25 cellular contexts compared by ENCODE assay signal in genomic region chr14:94761999-94762377, GRCh38. TPM values are rescaled to one million over a fixed set of nuclear protein-coding genes. Genes with fewer than 3 reads are reported as not detected.
DNase-seq lines count a peak whose midpoint lies in the region; ATAC-seq and TF ChIP-seq lines count a peak whose summit lies in the region.
"Had no signal": no experiment of that assay in that cellular context is flagged by ENCODE, and none has a peak within 500 bp of the region (broad histone marks: within the 10 kb centered on the region; RNA-seq: fewer than 3 reads in every experiment).

No MANE protein-coding gene starts in this region.

- no peaks in the 10 kb centered on the region for H3K36me3 ChIP-seq in RWPE2 (ENCODE audit: low read depth)
- peaks cover 0 to 13% of the 10 kb centered on the region in 2 experiments for H3K36me3 ChIP-seq in mesenchymal stem cell (ENCODE audit: control insufficient read depth in 1 of 2, insufficient read depth in 2 of 2, low read depth in 1 of 2, low read length in 2 of 2)
- no peaks in the 10 kb centered on the region for H3K36me3 ChIP-seq in gastrocnemius medialis

- no peak overlapping the region for H2BK12ac ChIP-seq in mesenchymal stem cell (ENCODE audit: low read length in 2 of 2)

- H4K8ac ChIP-seq in mesenchymal stem cell (ENCODE audit: low read length), result no peak overlapping the region

- DNase-seq in ELF-1 (ENCODE audit: low read depth, low spot score) (peak; percentile 32), RWPE2 (ENCODE audit: low spot score) (no peak), mesenchymal stem cell (no peak), gastrocnemius medialis (no peak), SKM-1 treated with dmso at 0.1 percent for 144 hours (lab: John Stamatoyannopoulos, UW; ENCODE audit: unreplicated experiment) (no peak)
- no peak for DNase-seq in stimulated activated effector memory CD8-positive, alpha-beta T cell treated with anti-CD3 and anti-CD28 coated beads, Interleukin-12 subunit alpha, Interleukin-12 subunit beta, amount 100 ng/mL, for 72 hours (ENCODE audit: low spot score in 2 of 2)
- DNase-seq: AML-193; C1 segment of cervical spinal cord; CD4-positive, alpha-beta memory T cell; COR-L47; DMS53; GDM1; Kasumi-1; MV-4-11; NCI-H1105; NCI-H1436 treated with DMSO at 0.1 percent for 48 hours; NCI-H187 treated with DMSO at 0.1 percent for 48 hours; NCI-H446 treated with DMSO at 0.1 percent for 48 hours; NCI-H69; RPMI8226; SHP77 had no signal

- 89% methylated on average over 9 of the region's 9 CpGs for WGBS in mesenchymal stem cell

- H3K4ac ChIP-seq in mesenchymal stem cell (ENCODE audit: low read depth in 1 of 2, low read length in 2 of 2), result no peak overlapping the region

- H3K23ac ChIP-seq in mesenchymal stem cell (ENCODE audit: low read length in 2 of 2), result no peak overlapping the region

- no peak overlapping the region for H2AFZ ChIP-seq in mesenchymal stem cell (ENCODE audit: low read depth, low read length)

- no peak overlapping the region for H3K14ac ChIP-seq in mesenchymal stem cell (ENCODE audit: low read length in 2 of 2)

- H3K9me3 ChIP-seq in RWPE2 (ENCODE audit: severe bottlenecking), result no peaks in the 10 kb centered on the region
- no peaks in the 10 kb centered on the region for H3K9me3 ChIP-seq in mesenchymal stem cell (ENCODE audit: control insufficient read depth, low read length)
- no peaks in the 10 kb centered on the region for H3K9me3 ChIP-seq in gastrocnemius medialis
- H3K9me3 ChIP-seq: A549 had no signal

- no peak for TF ChIP-seq CTCF in RWPE2 (IDR thresholded peaks at IDR 0.05; ENCODE audit: poor library complexity, severe bottlenecking)
- no peak for TF ChIP-seq CTCF in gastrocnemius medialis (IDR thresholded peaks at IDR 0.05 in 4 of 5, conservative IDR thresholded peaks at IDR 0.05 in 1 of 5)

- H3K9me3 Mint-ChIP-seq in stimulated activated effector memory CD8-positive, alpha-beta T cell treated with anti-CD3 and anti-CD28 coated beads, Interleukin-12 subunit alpha, Interleukin-12 subunit beta, amount 100 ng/mL, for 72 hours, result no peaks in the 10 kb centered on the region

- no peak for TF ChIP-seq POLR2A in gastrocnemius medialis (IDR thresholded peaks at IDR 0.05)

- intact Hi-C loops in gastrocnemius medialis (cut with DNase I; ENCODE audit: low total_unique reads), result no loop called here

- H3K4me3 ChIP-seq in RWPE2 (ENCODE audit: severe bottlenecking) (no peak overlapping the region), mesenchymal stem cell (ENCODE audit: insufficient read depth in 1 of 2, low read depth in 1 of 2, low read length in 2 of 2) (no peak overlapping the region), gastrocnemius medialis (no peak overlapping the region)
- H3K4me3 ChIP-seq: A549, K562 had no signal

- in situ Hi-C loops in gastrocnemius medialis (cut with MboI; ENCODE audit: low sequenced_read_pairs in 4 of 4), result no loop called here

- no peak overlapping the region for H3K18ac ChIP-seq in mesenchymal stem cell (ENCODE audit: low read depth in 1 of 2, low read length in 2 of 2)

- H3K36me3 Mint-ChIP-seq in stimulated activated effector memory CD8-positive, alpha-beta T cell treated with anti-CD3 and anti-CD28 coated beads, Interleukin-12 subunit alpha, Interleukin-12 subunit beta, amount 100 ng/mL, for 72 hours, result no peaks in the 10 kb centered on the region
- H3K36me3 Mint-ChIP-seq: CD4-positive, alpha-beta memory T cell had no signal

- no peaks in the 10 kb centered on the region for H3K79me1 ChIP-seq in mesenchymal stem cell (replicated peaks; ENCODE audit: low read length, poor library complexity, severe bottlenecking)

- ATAC-seq in RWPE2 (ENCODE audit: low read depth) (peak; percentile 69), gastrocnemius medialis (peak; percentile 9 to 13), GM19455 (IDR thresholded peaks at IDR 0.05; ENCODE audit: unreplicated experiment) (no peak)
- no peak for ATAC-seq in stimulated activated effector memory CD8-positive, alpha-beta T cell treated with anti-CD3 and anti-CD28 coated beads, Interleukin-12 subunit alpha, Interleukin-12 subunit beta, amount 100 ng/mL, for 72 hours
- ATAC-seq: A549, K562 had no signal

- no peak overlapping the region for H2AK5ac ChIP-seq in mesenchymal stem cell (ENCODE audit: low read length, severe bottlenecking)

- H3K9ac ChIP-seq in mesenchymal stem cell (ENCODE audit: low read length), result peak overlapping the region; percentile 18

- no peak overlapping the region for H3K27ac ChIP-seq in RWPE2 (ENCODE audit: poor library complexity, severe bottlenecking)
- no peak overlapping the region for H3K27ac ChIP-seq in mesenchymal stem cell (ENCODE audit: low read length, poor library complexity, severe bottlenecking)
- H3K27ac ChIP-seq in gastrocnemius medialis, result peak overlapping the region; percentile 44 to 70 (median 66)
- H3K27ac ChIP-seq: A549 had no signal

- H3K27ac Mint-ChIP-seq in stimulated activated effector memory CD8-positive, alpha-beta T cell treated with anti-CD3 and anti-CD28 coated beads, Interleukin-12 subunit alpha, Interleukin-12 subunit beta, amount 100 ng/mL, for 72 hours, result no peak overlapping the region
- H3K27ac Mint-ChIP-seq: CD4-positive, alpha-beta memory T cell had no signal

- no peak overlapping the region for H3K4me3 Mint-ChIP-seq in stimulated activated effector memory CD8-positive, alpha-beta T cell treated with anti-CD3 and anti-CD28 coated beads, Interleukin-12 subunit alpha, Interleukin-12 subunit beta, amount 100 ng/mL, for 72 hours
- H3K4me3 Mint-ChIP-seq: CD4-positive, alpha-beta memory T cell had no signal

- H2BK5ac ChIP-seq in mesenchymal stem cell (ENCODE audit: low read depth, low read length, poor library complexity, severe bottlenecking), result no peak overlapping the region

- no peak overlapping the region for H3K4me2 ChIP-seq in mesenchymal stem cell (ENCODE audit: low read length, poor library complexity, severe bottlenecking)
- H3K4me2 ChIP-seq: A549 had no signal

- no peak overlapping the region for H2BK120ac ChIP-seq in mesenchymal stem cell (ENCODE audit: low read depth, low read length)

- no peak overlapping the region for H2BK15ac ChIP-seq in mesenchymal stem cell (ENCODE audit: low read depth, poor library complexity, severe bottlenecking)

- no peaks in the 10 kb centered on the region for H3K4me1 Mint-ChIP-seq in stimulated activated effector memory CD8-positive, alpha-beta T cell treated with anti-CD3 and anti-CD28 coated beads, Interleukin-12 subunit alpha, Interleukin-12 subunit beta, amount 100 ng/mL, for 72 hours

- no peaks in the 10 kb centered on the region for H3K4me1 ChIP-seq in RWPE2 (ENCODE audit: insufficient read depth, poor library complexity, severe bottlenecking)
- H3K4me1 ChIP-seq in mesenchymal stem cell (ENCODE audit: control insufficient read depth, insufficient read depth, low read depth, low read length), result no peaks in the 10 kb centered on the region
- peaks cover 0 to 11% of the 10 kb centered on the region in 2 donors for H3K4me1 ChIP-seq in gastrocnemius medialis
- H3K4me1 ChIP-seq: A549 had no signal

- H4K91ac ChIP-seq in mesenchymal stem cell (ENCODE audit: low read length), result no peak overlapping the region

- H3K27me3 ChIP-seq in RWPE2 (ENCODE audit: insufficient read depth, poor library complexity, severe bottlenecking) (peaks cover 40% of the 10 kb centered on the region), mesenchymal stem cell (ENCODE audit: control insufficient read depth in 1 of 2, insufficient read depth in 1 of 2, low read length in 2 of 2) (peaks cover 7 to 63% of the 10 kb centered on the region in 2 experiments), gastrocnemius medialis (peaks cover 13 to 28% (median 18%) of the 10 kb centered on the region in 3 donors)

RNA-seq across cellular contexts. Expression of gene GSC, which starts 7.9 kb away (rescaled TPM):
- not detected for polyA plus RNA-seq in mesenchymal stem cell (2013, experiment 1 of 2)
- polyA plus RNA-seq in mesenchymal stem cell (2013, experiment 2 of 2), result not detected
- total RNA-seq in gastrocnemius medialis, result 1 to 10 TPM; 1.1 to 6.9 (median 3.2) TPM
- total RNA-seq: K562, SK-MEL-5 had no signal
- polyA plus RNA-seq: CD4-positive, alpha-beta memory T cell; K562 had no signal

Comparison
In these comparisons a context has a peak if more than half of its experiments do, and no peak if none do; other contexts are left out.
1. ATAC-seq: peak in RWPE2 (single experiment) and gastrocnemius medialis (2 of 2); none in GM19455 (single experiment) and stimulated activated effector memory CD8-positive, alpha-beta T cell treated with anti-CD3 and anti-CD28 coated beads, Interleukin-12 subunit alpha, Interleukin-12 subunit beta, amount 100 ng/mL, for 72 hours (single experiment).
2. H3K27ac ChIP-seq: peak in gastrocnemius medialis (4 of 4); none in RWPE2 (single experiment) and mesenchymal stem cell (single experiment).